9 cellular contexts compared by ENCODE assay signal in the genomic region with DNA sequence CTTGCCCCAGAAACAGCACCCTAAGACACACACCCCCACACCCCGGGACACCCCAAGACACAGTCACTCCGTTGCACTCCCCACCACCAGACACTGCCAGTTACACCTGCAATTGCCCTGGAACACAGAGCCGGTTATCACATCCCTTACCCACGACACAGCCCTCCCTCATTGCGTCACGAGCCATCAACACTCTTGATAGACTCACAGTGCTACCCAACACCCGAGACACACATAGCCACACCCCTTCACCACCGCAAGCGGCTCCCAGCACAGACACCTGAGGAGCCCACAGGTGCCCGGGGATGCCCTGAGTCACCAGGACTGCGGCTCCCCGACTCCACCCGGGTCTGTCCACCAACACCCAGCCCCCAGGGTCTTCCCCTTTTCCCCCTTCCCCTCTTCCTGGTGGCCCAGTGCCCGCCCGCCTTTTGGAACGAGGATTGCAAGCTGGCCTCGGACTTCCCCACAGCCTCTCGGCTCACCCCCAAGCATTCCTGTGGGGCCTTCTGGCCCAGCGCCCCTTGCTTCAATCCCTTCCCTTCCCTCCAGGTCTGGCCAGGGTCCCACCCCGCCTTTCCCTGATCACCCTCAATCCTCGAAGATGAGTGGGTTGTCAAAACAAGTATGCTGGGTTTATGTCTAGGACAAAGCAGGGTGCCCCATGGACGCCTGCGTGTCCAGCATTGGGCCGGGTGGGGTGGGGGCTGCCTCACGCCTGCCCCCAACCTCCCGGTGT. TPM values are rescaled to one million over a fixed set of nuclear protein-coding genes. Genes with fewer than 3 reads are reported as not detected.
DNase-seq lines count a peak whose midpoint lies in the region; ATAC-seq and TF ChIP-seq lines count a peak whose summit lies in the region.
"Had no signal": no experiment of that assay in that cellular context is flagged by ENCODE, and none has a peak within 500 bp of the region (broad histone marks: within the 10 kb centered on the region; RNA-seq: fewer than 3 reads in every experiment).

No MANE protein-coding gene starts in this region.

- intact Hi-C loops in esophagus squamous epithelium (cut with DNase I), result no loop called here

- H3K9me3 ChIP-seq in esophagus squamous epithelium, result no peaks in the 10 kb centered on the region
- H3K9me3 ChIP-seq: pancreas had no signal

- H3K36me3 ChIP-seq in esophagus squamous epithelium, result peaks cover 6 to 49% (median 23%) of the 10 kb centered on the region in 3 donors
- H3K36me3 ChIP-seq: pancreas had no signal

- H3K4me1 ChIP-seq in esophagus squamous epithelium, result peaks cover 35 to 81% (median 50%) of the 10 kb centered on the region in 3 donors

- TF ChIP-seq POLR2A in esophagus squamous epithelium (IDR thresholded peaks at IDR 0.05), result no peak

- ATAC-seq in GM18520 (IDR thresholded peaks at IDR 0.05; ENCODE audit: unreplicated experiment), result no peak

- no peak for TF ChIP-seq CTCF in esophagus squamous epithelium (IDR thresholded peaks at IDR 0.05)

- H3K27ac ChIP-seq in esophagus squamous epithelium, result peak overlapping the region; percentile 22 to 77 (median 70)
- H3K27ac ChIP-seq: pancreas had no signal

- peak overlapping the region in 2 of 4 donors; percentile 13 to 42 for H3K4me3 ChIP-seq in esophagus squamous epithelium
- H3K4me3 ChIP-seq: pancreas had no signal

- peaks cover 0 to 36% (median 0%) of the 10 kb centered on the region in 4 donors for H3K27me3 ChIP-seq in esophagus squamous epithelium
- H3K27me3 ChIP-seq: pancreas had no signal

- 22 to 26% methylated on average over 19 to 22 of the region's 26 CpGs for WGBS in esophagus squamous epithelium, 2 donors

- DNase-seq in stimulated activated CD4-positive, alpha-beta T cell treated with anti-CD3 and anti-CD28 coated beads, Interleukin-4, amount 100 ng/mL, for 24 hours, result peak; percentile 18
- no peak for DNase-seq in stimulated activated CD4-positive, alpha-beta T cell treated with anti-CD3 and anti-CD28 coated beads, Interleukin-1b, Interleukin-23, amount 100 ng/mL, for 48 hours
- peak; percentile 39 for DNase-seq in RPMI8226
- DNase-seq in esophagus squamous epithelium (lab: John Stamatoyannopoulos, UW), result no peak
- peak; percentile 40 for DNase-seq in stimulated activated CD8-positive, alpha-beta memory T cell treated with anti-CD3 and anti-CD28 coated beads, Interleukin-12 subunit alpha, Interleukin-12 subunit beta, amount 100 ng/mL, for 4 hours (ENCODE audit: low read depth)
- DNase-seq in activated CD4-positive, CD25-positive, alpha-beta regulatory T cell (lab: John Stamatoyannopoulos, UW), result no peak
- DNase-seq in NCI-H146 (lab: John Stamatoyannopoulos, UW), result no peak

RNA-seq across cellular contexts. Expression of a gene that starts 1.7 kb away (rescaled TPM):
- total RNA-seq in esophagus squamous epithelium, result 1 to 10 TPM in 1 of 4 donors, under 1 TPM in 2, not detected in 1; 0.31 to 1.3 (median 0.38) TPM

RNA-seq across cellular contexts. Expression of a gene that starts 19.1 kb away (rescaled TPM):
- total RNA-seq in esophagus squamous epithelium, result 100 to 1,000 TPM; 147 to 432 (median 243) TPM

RNA-seq across cellular contexts. Expression of a gene that starts 41.4 kb away (rescaled TPM):
- 100 to 1,000 TPM; 182 to 294 (median 224) TPM for total RNA-seq in esophagus squamous epithelium

RNA-seq across cellular contexts. Expression of a gene that starts 43.7 kb away (rescaled TPM):
- 10 to 100 TPM in 2 of 4 donors, 1 to 10 TPM in 2; 6.1 to 38.3 (median 21.0) TPM for total RNA-seq in esophagus squamous epithelium

RNA-seq across cellular contexts. Expression of a gene that starts 52.6 kb away (rescaled TPM):
- total RNA-seq in esophagus squamous epithelium, result 100 to 1,000 TPM; 130 to 290 (median 190) TPM

Comparison
In these comparisons a context has a peak if more than half of its experiments do, and no peak if none do; other contexts are left out.
1. DNase-seq: peak in stimulated activated CD4-positive, alpha-beta T cell treated with anti-CD3 and anti-CD28 coated beads, Interleukin-4, amount 100 ng/mL, for 24 hours (single experiment), RPMI8226 (single experiment) and stimulated activated CD8-positive, alpha-beta memory T cell treated with anti-CD3 and anti-CD28 coated beads, Interleukin-12 subunit alpha, Interleukin-12 subunit beta, amount 100 ng/mL, for 4 hours (single experiment); none in stimulated activated CD4-positive, alpha-beta T cell treated with anti-CD3 and anti-CD28 coated beads, Interleukin-1b, Interleukin-23, amount 100 ng/mL, for 48 hours (single experiment), esophagus squamous epithelium (single experiment), activated CD4-positive, CD25-positive, alpha-beta regulatory T cell (0 of 4) and NCI-H146 (single experiment).